In the genomic region with DNA sequence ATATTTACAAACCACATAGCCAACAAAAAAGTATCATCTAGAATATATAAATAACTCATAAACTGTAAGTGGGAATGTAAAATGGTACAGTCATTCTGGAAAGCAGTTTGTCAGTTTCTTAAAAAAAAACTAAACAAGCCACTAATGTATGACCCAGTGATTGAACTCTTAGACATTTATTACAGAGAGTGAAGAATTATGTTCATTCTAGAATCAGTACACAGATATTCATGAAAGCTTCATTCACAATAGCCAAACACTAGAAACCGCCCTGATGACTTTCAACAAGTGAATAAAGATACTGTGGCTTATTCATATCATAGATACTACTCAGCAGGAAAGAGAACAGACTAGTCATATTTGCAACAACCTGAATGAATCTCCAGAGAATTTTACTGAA, we compare ENCODE assay signal across 22 cellular contexts.
DNase-seq lines count a peak whose midpoint lies in the region; ATAC-seq, FAIRE-seq and TF ChIP-seq lines count a peak whose summit lies in the region.
"Had no signal": no experiment of that assay in that cellular context is flagged by ENCODE, and none has a peak within 500 bp of the region (broad histone marks: within the 10 kb centered on the region; RNA-seq: fewer than 3 reads in every experiment).

No MANE protein-coding gene starts in this region.

- H3K4me3 ChIP-seq in astrocyte (ENCODE audit: insufficient read depth, low read depth, low read length): no peak overlapping the region
- H3K4me3 ChIP-seq: A549; BLaER1 treated with 17β-estradiol and CSF1 and Interleukin-3, amounts not matched to agents 10 nM and 100 nM; GM12878 had no signal

- CTCF ChIA-PET in HEK293T (lab: Yijun Ruan, JAX): interaction anchor here (0.6 kb wide), 1 partner anchor 1421 kb away, joined by 3 read pairs; no protein-coding TSS in a partner anchor

- H3K9ac ChIP-seq in astrocyte (ENCODE audit: low read length): no peak overlapping the region
- H3K9ac ChIP-seq: BLaER1 treated with 17β-estradiol and CSF1 and Interleukin-3, amounts not matched to agents 10 nM and 100 nM had no signal

- FAIRE-seq in astrocyte (lab: Jason Lieb, UNC): no peak
- FAIRE-seq: A549, GM12878, GM18507 had no signal

- H3K4me2 ChIP-seq in astrocyte (ENCODE audit: low read length): no peak overlapping the region
- H3K4me2 ChIP-seq: A549; BLaER1 treated with 17β-estradiol and CSF1 and Interleukin-3, amounts not matched to agents 10 nM and 100 nM had no signal

- H3K27ac Mint-ChIP-seq in astrocyte (ENCODE audit: unreplicated experiment): no peak overlapping the region
- H3K27ac Mint-ChIP-seq in stimulated activated naive CD8-positive, alpha-beta T cell treated with anti-CD3 and anti-CD28 coated beads, Interleukin-15, amount 100 ng/mL, for 72 hours: no peak overlapping the region
- H3K27ac Mint-ChIP-seq in T-helper 2 cell treated with Interferon-gamma antibody and Interleukin-4, amounts not matched to agents 5 μg/mL and 100 μg/mL, for 36 hours: no peak overlapping the region
- H3K27ac Mint-ChIP-seq: CD8-positive, alpha-beta memory T cell; HFFc6 had no signal

- no peak overlapping the region for H2AFZ ChIP-seq in astrocyte (ENCODE audit: low read depth, low read length)

- H3K36me3 Mint-ChIP-seq in astrocyte (ENCODE audit: low read depth, unreplicated experiment): no peaks in the 10 kb centered on the region
- no peaks in the 10 kb centered on the region for H3K36me3 Mint-ChIP-seq in T-helper 2 cell treated with Interferon-gamma antibody and Interleukin-4, amounts not matched to agents 5 μg/mL and 100 μg/mL, for 36 hours (ENCODE audit: low read depth)
- H3K36me3 Mint-ChIP-seq: CD8-positive, alpha-beta memory T cell had no signal

- DNase-seq in A172 (ENCODE audit: low spot score) (peak; percentile 5), HEK293T (ENCODE audit: extremely low spot score) (no peak), astrocyte (ENCODE audit: low read depth) (peak; percentile 22), foreskin melanocyte (peak; percentile 61)
- DNase-seq in effector CD8-positive, alpha-beta T cell (lab: John Stamatoyannopoulos, UW): no peak
- no peak for DNase-seq in stimulated activated naive CD8-positive, alpha-beta T cell treated with anti-CD3 and anti-CD28 coated beads, Interleukin-15, amount 100 ng/mL, for 72 hours
- no peak for DNase-seq in T-helper 2 cell treated with Interferon-gamma antibody and Interleukin-4, amounts not matched to agents 5 μg/mL and 100 μg/mL, for 36 hours (ENCODE audit: low spot score)
- DNase-seq: CD8-positive, alpha-beta memory T cell; DND-41; GDM1; GOT3; HFFc6; NCI-H1436 treated with DMSO at 0.1 percent for 48 hours; NCI-H2029 treated with DMSO at 0.1 percent for 48 hours; NCI-H345; NCI-H526; SIG-M5 had no signal

- TF ChIP-seq CTCF in astrocyte (IDR thresholded peaks at IDR 0.05; ENCODE audit: insufficient read depth, low read depth, low read length): no peak

- no peak overlapping the region for H3K4me3 Mint-ChIP-seq in astrocyte (ENCODE audit: unreplicated experiment)
- no peak overlapping the region for H3K4me3 Mint-ChIP-seq in stimulated activated naive CD8-positive, alpha-beta T cell treated with anti-CD3 and anti-CD28 coated beads, Interleukin-15, amount 100 ng/mL, for 72 hours
- no peak overlapping the region for H3K4me3 Mint-ChIP-seq in T-helper 2 cell treated with Interferon-gamma antibody and Interleukin-4, amounts not matched to agents 5 μg/mL and 100 μg/mL, for 36 hours
- H3K4me3 Mint-ChIP-seq: CD8-positive, alpha-beta memory T cell; HFFc6 had no signal

- no peak for ATAC-seq in GM19455 (IDR thresholded peaks at IDR 0.05; ENCODE audit: unreplicated experiment)
- no peak for ATAC-seq in stimulated activated naive CD8-positive, alpha-beta T cell treated with anti-CD3 and anti-CD28 coated beads, Interleukin-15, amount 100 ng/mL, for 72 hours
- ATAC-seq: A549, GM12878 had no signal

- no peaks in the 10 kb centered on the region for H3K4me1 ChIP-seq in astrocyte (ENCODE audit: insufficient read depth, low read length)
- H3K4me1 ChIP-seq: BLaER1 treated with 17β-estradiol and CSF1 and Interleukin-3, amounts not matched to agents 10 nM and 100 nM had no signal

- H3K79me2 ChIP-seq in astrocyte (ENCODE audit: insufficient read depth, low read length): no peaks in the 10 kb centered on the region

- H3K9me3 ChIP-seq in astrocyte (ENCODE audit: insufficient read depth, low read depth, low read length): no peaks in the 10 kb centered on the region
- H3K9me3 ChIP-seq: A549; BLaER1 treated with 17β-estradiol and CSF1 and Interleukin-3, amounts not matched to agents 10 nM and 100 nM had no signal

- H3K27me3 Mint-ChIP-seq in astrocyte (ENCODE audit: low read depth, unreplicated experiment): no peaks in the 10 kb centered on the region
- H3K27me3 Mint-ChIP-seq in stimulated activated naive CD8-positive, alpha-beta T cell treated with anti-CD3 and anti-CD28 coated beads, Interleukin-15, amount 100 ng/mL, for 72 hours: no peaks in the 10 kb centered on the region
- H3K27me3 Mint-ChIP-seq in T-helper 2 cell treated with Interferon-gamma antibody and Interleukin-4, amounts not matched to agents 5 μg/mL and 100 μg/mL, for 36 hours (ENCODE audit: low read depth): no peaks in the 10 kb centered on the region
- H3K27me3 Mint-ChIP-seq: CD8-positive, alpha-beta memory T cell had no signal

- POLR2A ChIA-PET in HEK293T (lab: Yijun Ruan, JAX): no interaction called here

- H4K20me1 ChIP-seq in astrocyte (ENCODE audit: insufficient read depth, low read length): no peaks in the 10 kb centered on the region
- H4K20me1 ChIP-seq: BLaER1 treated with 17β-estradiol and CSF1 and Interleukin-3, amounts not matched to agents 10 nM and 100 nM had no signal

- no peaks in the 10 kb centered on the region for H3K36me3 ChIP-seq in astrocyte (ENCODE audit: insufficient read depth, low read length)
- H3K36me3 ChIP-seq: BLaER1 treated with 17β-estradiol and CSF1 and Interleukin-3, amounts not matched to agents 10 nM and 100 nM had no signal

- H3K4me1 Mint-ChIP-seq in astrocyte (ENCODE audit: low read depth, unreplicated experiment): peaks cover 13% of the 10 kb centered on the region
- no peaks in the 10 kb centered on the region for H3K4me1 Mint-ChIP-seq in stimulated activated naive CD8-positive, alpha-beta T cell treated with anti-CD3 and anti-CD28 coated beads, Interleukin-15, amount 100 ng/mL, for 72 hours
- H3K4me1 Mint-ChIP-seq in T-helper 2 cell treated with Interferon-gamma antibody and Interleukin-4, amounts not matched to agents 5 μg/mL and 100 μg/mL, for 36 hours (ENCODE audit: low read depth): no peaks in the 10 kb centered on the region
- H3K4me1 Mint-ChIP-seq: CD8-positive, alpha-beta memory T cell had no signal

- no peak overlapping the region for H3K27ac ChIP-seq in astrocyte (ENCODE audit: low read depth, low read length)
- H3K27ac ChIP-seq: A549; BLaER1 treated with 17β-estradiol and CSF1 and Interleukin-3, amounts not matched to agents 10 nM and 100 nM had no signal

- no peaks in the 10 kb centered on the region for H3K27me3 ChIP-seq in astrocyte (ENCODE audit: insufficient read depth, low read length)
- H3K27me3 ChIP-seq: BLaER1 treated with 17β-estradiol and CSF1 and Interleukin-3, amounts not matched to agents 10 nM and 100 nM had no signal

- no peaks in the 10 kb centered on the region for H3K9me3 Mint-ChIP-seq in astrocyte (ENCODE audit: unreplicated experiment)
- H3K9me3 Mint-ChIP-seq in stimulated activated naive CD8-positive, alpha-beta T cell treated with anti-CD3 and anti-CD28 coated beads, Interleukin-15, amount 100 ng/mL, for 72 hours: peaks cover 0 to 5% of the 10 kb centered on the region in 2 donors
- peaks cover 16% of the 10 kb centered on the region for H3K9me3 Mint-ChIP-seq in T-helper 2 cell treated with Interferon-gamma antibody and Interleukin-4, amounts not matched to agents 5 μg/mL and 100 μg/mL, for 36 hours

TF ChIP-seq in HEK293T, 16 proteins besides CTCF, POLR2A, EP300 and RAD21:
- TF ChIP-seq CTBP1 (IDR thresholded peaks at IDR 0.05; ENCODE audit: borderline replicate concordance): no peak
- TF ChIP-seq LEF1 (IDR thresholded peaks at IDR 0.05; ENCODE audit: borderline replicate concordance): no peak
- 0 out of 2 replicates have a peak, but pooled peaks have one; percentile 5 for TF ChIP-seq ARNT (IDR thresholded peaks at IDR 0.05)
- TF ChIP-seq ZNF384 (IDR thresholded peaks at IDR 0.05): peak; percentile 83
- TF ChIP-seq NFRKB (IDR thresholded peaks at IDR 0.05): no peak
- TF ChIP-seq, protein P1, sequence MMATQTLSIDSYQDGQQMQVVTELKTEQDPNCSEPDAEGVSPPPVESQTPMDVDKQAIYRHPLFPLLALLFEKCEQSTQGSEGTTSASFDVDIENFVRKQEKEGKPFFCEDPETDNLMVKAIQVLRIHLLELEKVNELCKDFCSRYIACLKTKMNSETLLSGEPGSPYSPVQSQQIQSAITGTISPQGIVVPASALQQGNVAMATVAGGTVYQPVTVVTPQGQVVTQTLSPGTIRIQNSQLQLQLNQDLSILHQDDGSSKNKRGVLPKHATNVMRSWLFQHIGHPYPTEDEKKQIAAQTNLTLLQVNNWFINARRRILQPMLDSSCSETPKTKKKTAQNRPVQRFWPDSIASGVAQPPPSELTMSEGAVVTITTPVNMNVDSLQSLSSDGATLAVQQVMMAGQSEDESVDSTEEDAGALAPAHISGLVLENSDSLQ (IDR thresholded peaks at IDR 0.05): peak; percentile 82
- TF ChIP-seq HDGF (IDR thresholded peaks at IDR 0.05; ENCODE audit: borderline replicate concordance): no peak
TF ChIP-seq in HEK293T: peak in this region for 3.

Comparison
In these comparisons a context has a peak if more than half of its experiments do, and no peak if none do; other contexts are left out.
1. DNase-seq: peak in A172 (single experiment), astrocyte (single experiment) and foreskin melanocyte (single experiment); none in HEK293T (single experiment), effector CD8-positive, alpha-beta T cell (single experiment), stimulated activated naive CD8-positive, alpha-beta T cell treated with anti-CD3 and anti-CD28 coated beads, Interleukin-15, amount 100 ng/mL, for 72 hours (0 of 2) and T-helper 2 cell treated with Interferon-gamma antibody and Interleukin-4, amounts not matched to agents 5 μg/mL and 100 μg/mL, for 36 hours (single experiment).